1 cellular context compared by ENCODE assay signal in genomic region chr1:57279909-57280666, GRCh38.
A peak's percentile ranks its signal among the peaks of the same experiment; 100 is the strongest.
TF ChIP-seq lines count a peak whose summit lies in the region.

No MANE protein-coding gene starts in this region.

TF ChIP-seq in HepG2, 621 proteins besides CTCF, POLR2A, EP300 and RAD21 (continued from another document and continues in another):
- TF ChIP-seq PATZ1 (CRISPR knock-in tag; IDR thresholded peaks at IDR 0.05) (peak; percentile 89), HDAC1 (CRISPR knock-in tag; IDR thresholded peaks at IDR 0.05) (peak; percentile 99), RNF219 (CRISPR knock-in tag; IDR thresholded peaks at IDR 0.05) (peak; percentile 86; the same call in 1 of the 2 replicates), TCF7L2 (IDR thresholded peaks at IDR 0.05; ENCODE audit: low read depth, low read length) (peak; percentile 99), FOXP4 (CRISPR knock-in tag; IDR thresholded peaks at IDR 0.05) (peak; percentile 100), ELF4 (CRISPR knock-in tag; IDR thresholded peaks at IDR 0.05; ENCODE audit: borderline replicate concordance) (peak; percentile 80), KDM4B (CRISPR knock-in tag; IDR thresholded peaks at IDR 0.05) (peak; percentile 99), ZNF792 (CRISPR knock-in tag; IDR thresholded peaks at IDR 0.05) (peak; percentile 96), POGK (CRISPR knock-in tag; conservative IDR thresholded peaks at IDR 0.05) (peak; percentile 74; the same call in 1 of the 2 replicates), NR3C1 (CRISPR knock-in tag; IDR thresholded peaks at IDR 0.05) (no peak), ZNF441 (CRISPR knock-in tag; IDR thresholded peaks at IDR 0.05; ENCODE audit: borderline replicate concordance) (no peak), ZNF33A (CRISPR knock-in tag; IDR thresholded peaks at IDR 0.05; ENCODE audit: borderline replicate concordance) (peak; percentile 21; the same call in 1 of the 2 replicates), TCF12 (IDR thresholded peaks at IDR 0.05) (no peak), TCF12 (CRISPR knock-in tag; IDR thresholded peaks at IDR 0.05) (peak; percentile 99), ZNF17 (CRISPR knock-in tag; IDR thresholded peaks at IDR 0.05) (no peak), CREM (IDR thresholded peaks at IDR 0.05) (peak; percentile 98), CREM (CRISPR knock-in tag; IDR thresholded peaks at IDR 0.05) (no peak), ZNF773 (CRISPR knock-in tag; IDR thresholded peaks at IDR 0.05; ENCODE audit: borderline replicate concordance) (no peak), AKAP8 (CRISPR knock-in tag; IDR thresholded peaks at IDR 0.05) (peak; percentile 91), GATAD1 (CRISPR knock-in tag; IDR thresholded peaks at IDR 0.05) (peak; percentile 83), ARNT2 (CRISPR knock-in tag; IDR thresholded peaks at IDR 0.05; ENCODE audit: low read depth) (no peak), HOXA3 (CRISPR knock-in tag; IDR thresholded peaks at IDR 0.05) (peak; percentile 90), SOX6 (IDR thresholded peaks at IDR 0.05) (peak; percentile 51; the same call in 1 of the 2 replicates), SOX6 (CRISPR knock-in tag; IDR thresholded peaks at IDR 0.05) (peak; percentile 100), ZNF253 (CRISPR knock-in tag; IDR thresholded peaks at IDR 0.05; ENCODE audit: borderline replicate concordance) (no peak), HCFC1 (IDR thresholded peaks at IDR 0.05; ENCODE audit: low read depth, low read length) (no peak), ZBTB42 (CRISPR knock-in tag; IDR thresholded peaks at IDR 0.05) (0 out of 2 replicates have a peak, but pooled peaks have one; percentile 43), GTF2F1 (IDR thresholded peaks at IDR 0.05; ENCODE audit: low read length) (no peak), DMAP1 (CRISPR knock-in tag; IDR thresholded peaks at IDR 0.05) (peak; percentile 84; the same call in 1 of the 2 replicates), MAX (IDR thresholded peaks at IDR 0.05) (peak; percentile 88), TGIF2 (CRISPR knock-in tag; IDR thresholded peaks at IDR 0.05) (peak; percentile 81; the same call in 1 of the 2 replicates), GATA4 (IDR thresholded peaks at IDR 0.05; ENCODE audit: borderline replicate concordance, low read depth) (peak; percentile 98), ZNF264 (CRISPR knock-in tag; IDR thresholded peaks at IDR 0.05) (peak; percentile 94), ZFP1 (CRISPR knock-in tag; IDR thresholded peaks at IDR 0.05) (peak; percentile 97), FOSL2 (CRISPR knock-in tag; IDR thresholded peaks at IDR 0.05) (peak; percentile 100), CREB1 (IDR thresholded peaks at IDR 0.05) (peak; percentile 60), CREB1 (CRISPR knock-in tag; IDR thresholded peaks at IDR 0.05) (peak; percentile 94)
- TF ChIP-seq, protein P1, sequence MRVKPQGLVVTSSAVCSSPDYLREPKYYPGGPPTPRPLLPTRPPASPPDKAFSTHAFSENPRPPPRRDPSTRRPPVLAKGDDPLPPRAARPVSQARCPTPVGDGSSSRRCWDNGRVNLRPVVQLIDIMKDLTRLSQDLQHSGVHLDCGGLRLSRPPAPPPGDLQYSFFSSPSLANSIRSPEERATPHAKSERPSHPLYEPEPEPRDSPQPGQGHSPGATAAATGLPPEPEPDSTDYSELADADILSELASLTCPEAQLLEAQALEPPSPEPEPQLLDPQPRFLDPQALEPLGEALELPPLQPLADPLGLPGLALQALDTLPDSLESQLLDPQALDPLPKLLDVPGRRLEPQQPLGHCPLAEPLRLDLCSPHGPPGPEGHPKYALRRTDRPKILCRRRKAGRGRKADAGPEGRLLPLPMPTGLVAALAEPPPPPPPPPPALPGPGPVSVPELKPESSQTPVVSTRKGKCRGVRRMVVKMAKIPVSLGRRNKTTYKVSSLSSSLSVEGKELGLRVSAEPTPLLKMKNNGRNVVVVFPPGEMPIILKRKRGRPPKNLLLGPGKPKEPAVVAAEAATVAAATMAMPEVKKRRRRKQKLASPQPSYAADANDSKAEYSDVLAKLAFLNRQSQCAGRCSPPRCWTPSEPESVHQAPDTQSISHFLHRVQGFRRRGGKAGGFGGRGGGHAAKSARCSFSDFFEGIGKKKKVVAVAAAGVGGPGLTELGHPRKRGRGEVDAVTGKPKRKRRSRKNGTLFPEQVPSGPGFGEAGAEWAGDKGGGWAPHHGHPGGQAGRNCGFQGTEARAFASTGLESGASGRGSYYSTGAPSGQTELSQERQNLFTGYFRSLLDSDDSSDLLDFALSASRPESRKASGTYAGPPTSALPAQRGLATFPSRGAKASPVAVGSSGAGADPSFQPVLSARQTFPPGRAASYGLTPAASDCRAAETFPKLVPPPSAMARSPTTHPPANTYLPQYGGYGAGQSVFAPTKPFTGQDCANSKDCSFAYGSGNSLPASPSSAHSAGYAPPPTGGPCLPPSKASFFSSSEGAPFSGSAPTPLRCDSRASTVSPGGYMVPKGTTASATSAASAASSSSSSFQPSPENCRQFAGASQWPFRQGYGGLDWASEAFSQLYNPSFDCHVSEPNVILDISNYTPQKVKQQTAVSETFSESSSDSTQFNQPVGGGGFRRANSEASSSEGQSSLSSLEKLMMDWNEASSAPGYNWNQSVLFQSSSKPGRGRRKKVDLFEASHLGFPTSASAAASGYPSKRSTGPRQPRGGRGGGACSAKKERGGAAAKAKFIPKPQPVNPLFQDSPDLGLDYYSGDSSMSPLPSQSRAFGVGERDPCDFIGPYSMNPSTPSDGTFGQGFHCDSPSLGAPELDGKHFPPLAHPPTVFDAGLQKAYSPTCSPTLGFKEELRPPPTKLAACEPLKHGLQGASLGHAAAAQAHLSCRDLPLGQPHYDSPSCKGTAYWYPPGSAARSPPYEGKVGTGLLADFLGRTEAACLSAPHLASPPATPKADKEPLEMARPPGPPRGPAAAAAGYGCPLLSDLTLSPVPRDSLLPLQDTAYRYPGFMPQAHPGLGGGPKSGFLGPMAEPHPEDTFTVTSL (CRISPR knock-in tag; IDR thresholded peaks at IDR 0.05; ENCODE audit: borderline replicate concordance): peak; percentile 100
- TF ChIP-seq, protein P2, sequence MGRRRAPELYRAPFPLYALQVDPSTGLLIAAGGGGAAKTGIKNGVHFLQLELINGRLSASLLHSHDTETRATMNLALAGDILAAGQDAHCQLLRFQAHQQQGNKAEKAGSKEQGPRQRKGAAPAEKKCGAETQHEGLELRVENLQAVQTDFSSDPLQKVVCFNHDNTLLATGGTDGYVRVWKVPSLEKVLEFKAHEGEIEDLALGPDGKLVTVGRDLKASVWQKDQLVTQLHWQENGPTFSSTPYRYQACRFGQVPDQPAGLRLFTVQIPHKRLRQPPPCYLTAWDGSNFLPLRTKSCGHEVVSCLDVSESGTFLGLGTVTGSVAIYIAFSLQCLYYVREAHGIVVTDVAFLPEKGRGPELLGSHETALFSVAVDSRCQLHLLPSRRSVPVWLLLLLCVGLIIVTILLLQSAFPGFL (CRISPR knock-in tag; IDR thresholded peaks at IDR 0.05): no peak
- TF ChIP-seq, protein P3, sequence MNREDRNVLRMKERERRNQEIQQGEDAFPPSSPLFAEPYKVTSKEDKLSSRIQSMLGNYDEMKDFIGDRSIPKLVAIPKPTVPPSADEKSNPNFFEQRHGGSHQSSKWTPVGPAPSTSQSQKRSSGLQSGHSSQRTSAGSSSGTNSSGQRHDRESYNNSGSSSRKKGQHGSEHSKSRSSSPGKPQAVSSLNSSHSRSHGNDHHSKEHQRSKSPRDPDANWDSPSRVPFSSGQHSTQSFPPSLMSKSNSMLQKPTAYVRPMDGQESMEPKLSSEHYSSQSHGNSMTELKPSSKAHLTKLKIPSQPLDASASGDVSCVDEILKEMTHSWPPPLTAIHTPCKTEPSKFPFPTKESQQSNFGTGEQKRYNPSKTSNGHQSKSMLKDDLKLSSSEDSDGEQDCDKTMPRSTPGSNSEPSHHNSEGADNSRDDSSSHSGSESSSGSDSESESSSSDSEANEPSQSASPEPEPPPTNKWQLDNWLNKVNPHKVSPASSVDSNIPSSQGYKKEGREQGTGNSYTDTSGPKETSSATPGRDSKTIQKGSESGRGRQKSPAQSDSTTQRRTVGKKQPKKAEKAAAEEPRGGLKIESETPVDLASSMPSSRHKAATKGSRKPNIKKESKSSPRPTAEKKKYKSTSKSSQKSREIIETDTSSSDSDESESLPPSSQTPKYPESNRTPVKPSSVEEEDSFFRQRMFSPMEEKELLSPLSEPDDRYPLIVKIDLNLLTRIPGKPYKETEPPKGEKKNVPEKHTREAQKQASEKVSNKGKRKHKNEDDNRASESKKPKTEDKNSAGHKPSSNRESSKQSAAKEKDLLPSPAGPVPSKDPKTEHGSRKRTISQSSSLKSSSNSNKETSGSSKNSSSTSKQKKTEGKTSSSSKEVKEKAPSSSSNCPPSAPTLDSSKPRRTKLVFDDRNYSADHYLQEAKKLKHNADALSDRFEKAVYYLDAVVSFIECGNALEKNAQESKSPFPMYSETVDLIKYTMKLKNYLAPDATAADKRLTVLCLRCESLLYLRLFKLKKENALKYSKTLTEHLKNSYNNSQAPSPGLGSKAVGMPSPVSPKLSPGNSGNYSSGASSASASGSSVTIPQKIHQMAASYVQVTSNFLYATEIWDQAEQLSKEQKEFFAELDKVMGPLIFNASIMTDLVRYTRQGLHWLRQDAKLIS (CRISPR knock-in tag; IDR thresholded peaks at IDR 0.05): 0 out of 2 replicates have a peak, but pooled peaks have one; percentile 47
- TF ChIP-seq, protein P4, sequence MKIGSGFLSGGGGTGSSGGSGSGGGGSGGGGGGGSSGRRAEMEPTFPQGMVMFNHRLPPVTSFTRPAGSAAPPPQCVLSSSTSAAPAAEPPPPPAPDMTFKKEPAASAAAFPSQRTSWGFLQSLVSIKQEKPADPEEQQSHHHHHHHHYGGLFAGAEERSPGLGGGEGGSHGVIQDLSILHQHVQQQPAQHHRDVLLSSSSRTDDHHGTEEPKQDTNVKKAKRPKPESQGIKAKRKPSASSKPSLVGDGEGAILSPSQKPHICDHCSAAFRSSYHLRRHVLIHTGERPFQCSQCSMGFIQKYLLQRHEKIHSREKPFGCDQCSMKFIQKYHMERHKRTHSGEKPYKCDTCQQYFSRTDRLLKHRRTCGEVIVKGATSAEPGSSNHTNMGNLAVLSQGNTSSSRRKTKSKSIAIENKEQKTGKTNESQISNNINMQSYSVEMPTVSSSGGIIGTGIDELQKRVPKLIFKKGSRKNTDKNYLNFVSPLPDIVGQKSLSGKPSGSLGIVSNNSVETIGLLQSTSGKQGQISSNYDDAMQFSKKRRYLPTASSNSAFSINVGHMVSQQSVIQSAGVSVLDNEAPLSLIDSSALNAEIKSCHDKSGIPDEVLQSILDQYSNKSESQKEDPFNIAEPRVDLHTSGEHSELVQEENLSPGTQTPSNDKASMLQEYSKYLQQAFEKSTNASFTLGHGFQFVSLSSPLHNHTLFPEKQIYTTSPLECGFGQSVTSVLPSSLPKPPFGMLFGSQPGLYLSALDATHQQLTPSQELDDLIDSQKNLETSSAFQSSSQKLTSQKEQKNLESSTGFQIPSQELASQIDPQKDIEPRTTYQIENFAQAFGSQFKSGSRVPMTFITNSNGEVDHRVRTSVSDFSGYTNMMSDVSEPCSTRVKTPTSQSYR (CRISPR knock-in tag; IDR thresholded peaks at IDR 0.05; ENCODE audit: borderline replicate concordance): peak; percentile 85; the same call in 1 of the 2 replicates
